10 cellular contexts compared by ENCODE assay signal in genomic region chr1:167628754-167629515, GRCh38. TPM values are rescaled to one million over a fixed set of nuclear protein-coding genes. Genes with fewer than 3 reads are reported as not detected.
DNase-seq lines count a peak whose midpoint lies in the region; ATAC-seq and TF ChIP-seq lines count a peak whose summit lies in the region.
"Had no signal": no experiment of that assay in that cellular context is flagged by ENCODE, and none has a peak within 500 bp of the region (broad histone marks: within the 10 kb centered on the region; RNA-seq: fewer than 3 reads in every experiment).

No MANE protein-coding gene starts in this region.

- H3K4me1 ChIP-seq in left lung, result peaks cover 6 to 59% of the 10 kb centered on the region in 2 donors
- H3K4me1 ChIP-seq in tibial artery, result peaks cover 0 to 35% (median 18%) of the 10 kb centered on the region in 4 donors

- intact Hi-C loops in activated CD8-positive, alpha-beta T cell treated with anti-CD3 and anti-CD28 coated beads for 36 hours (cut with micrococcal nuclease), result no loop called here
- intact Hi-C loops in left lung (cut with DNase I) (no loop called here), tibial artery (cut with DNase I; ENCODE audit: low total_unique reads) (no loop called here)

- H3K36me3 ChIP-seq in left lung, result no peaks in the 10 kb centered on the region
- no peaks in the 10 kb centered on the region for H3K36me3 ChIP-seq in tibial artery
- no peaks in the 10 kb centered on the region for H3K36me3 ChIP-seq in WERI-Rb-1

- peaks cover 57% of the 10 kb centered on the region for H3K4me1 Mint-ChIP-seq in activated T-cell treated with anti-CD3 and anti-CD28 coated beads, Interleukin-2, amount 50 U/mL, for 24 hours (ENCODE audit: low read depth)
- peaks cover 46% of the 10 kb centered on the region for H3K4me1 Mint-ChIP-seq in activated CD8-positive, alpha-beta T cell treated with anti-CD3 and anti-CD28 coated beads for 36 hours (ENCODE audit: low read depth)

- H3K9me3 ChIP-seq in left lung, result no peaks in the 10 kb centered on the region
- no peaks in the 10 kb centered on the region for H3K9me3 ChIP-seq in tibial artery
- no peaks in the 10 kb centered on the region for H3K9me3 ChIP-seq in WERI-Rb-1 (ENCODE audit: severe bottlenecking)

- H3K36me3 Mint-ChIP-seq in activated T-cell treated with anti-CD3 and anti-CD28 coated beads, Interleukin-2, amount 50 U/mL, for 24 hours (ENCODE audit: low read depth), result peaks cover 39% of the 10 kb centered on the region
- H3K36me3 Mint-ChIP-seq in activated CD8-positive, alpha-beta T cell treated with anti-CD3 and anti-CD28 coated beads for 36 hours (ENCODE audit: low read depth), result peaks cover 35% of the 10 kb centered on the region

- no peak for ATAC-seq in activated CD8-positive, alpha-beta T cell treated with anti-CD3 and anti-CD28 coated beads for 36 hours
- ATAC-seq in left lung (no peak), HG02885 (IDR thresholded peaks at IDR 0.05; ENCODE audit: poor library complexity, unreplicated experiment) (no peak), GM21447 (IDR thresholded peaks at IDR 0.05; ENCODE audit: unreplicated experiment) (no peak)

- TF ChIP-seq CTCF in activated CD8-positive, alpha-beta T cell treated with anti-CD3 and anti-CD28 coated beads for 36 hours (IDR thresholded peaks at IDR 0.05), result no peak
- TF ChIP-seq CTCF in left lung (IDR thresholded peaks at IDR 0.05) (no peak), tibial artery (IDR thresholded peaks at IDR 0.05) (no peak), WERI-Rb-1 (IDR thresholded peaks at IDR 0.05; ENCODE audit: low read depth, low read length) (no peak)

- DNase-seq in activated T-cell treated with anti-CD3 and anti-CD28 coated beads, Interleukin-2, amount 50 U/mL, for 24 hours, result peak; percentile 57
- DNase-seq in activated T-cell treated with anti-CD3 and anti-CD28 coated beads, Interleukin-2, amount 50 U/mL, for 1 hour, result no peak
- peak; percentile 30 for DNase-seq in activated CD8-positive, alpha-beta T cell treated with anti-CD3 and anti-CD28 coated beads for 36 hours
- DNase-seq in left lung (no peak), tibial artery (no peak), WERI-Rb-1 (no peak)
- DNase-seq: NCI-H1694 treated with DMSO at 0.1 percent for 48 hours had no signal

- no peaks in the 10 kb centered on the region for H3K9me3 Mint-ChIP-seq in activated T-cell treated with anti-CD3 and anti-CD28 coated beads, Interleukin-2, amount 50 U/mL, for 24 hours
- H3K9me3 Mint-ChIP-seq in activated CD8-positive, alpha-beta T cell treated with anti-CD3 and anti-CD28 coated beads for 36 hours, result peaks cover 7% of the 10 kb centered on the region

- H3K27ac Mint-ChIP-seq in activated T-cell treated with anti-CD3 and anti-CD28 coated beads, Interleukin-2, amount 50 U/mL, for 24 hours, result peak overlapping the region; percentile 95
- peak overlapping the region; percentile 95 for H3K27ac Mint-ChIP-seq in activated CD8-positive, alpha-beta T cell treated with anti-CD3 and anti-CD28 coated beads for 36 hours

- no peaks in the 10 kb centered on the region for H3K27me3 ChIP-seq in left lung
- no peaks in the 10 kb centered on the region for H3K27me3 ChIP-seq in tibial artery
- no peaks in the 10 kb centered on the region for H3K27me3 ChIP-seq in WERI-Rb-1 (ENCODE audit: insufficient read depth, low read depth, severe bottlenecking)

- peak overlapping the region; percentile 57 to 94 for H3K27ac ChIP-seq in left lung
- H3K27ac ChIP-seq in tibial artery, result peak overlapping the region; percentile 43 to 72
- H3K27ac ChIP-seq in WERI-Rb-1, result no peak overlapping the region

- peak overlapping the region; percentile 82 for H3K4me3 Mint-ChIP-seq in activated T-cell treated with anti-CD3 and anti-CD28 coated beads, Interleukin-2, amount 50 U/mL, for 24 hours
- H3K4me3 Mint-ChIP-seq in activated CD8-positive, alpha-beta T cell treated with anti-CD3 and anti-CD28 coated beads for 36 hours, result peak overlapping the region; percentile 89

- CTCF ChIA-PET in activated CD8-positive, alpha-beta T cell treated with anti-CD3 and anti-CD28 coated beads for 36 hours (lab: Charles Lee), result interaction anchor here (0.7 to 5.0 kb wide), 9 partner anchors 9 to 86 kb away, joined by 3 to 35 read pairs (median 7); no protein-coding TSS in a partner anchor

- H3K4me3 ChIP-seq in left lung (peak overlapping the region in 1 of 2 donors; percentile 69), tibial artery (peak overlapping the region; percentile 57 to 73), WERI-Rb-1 (ENCODE audit: low read depth, low read length) (no peak overlapping the region)

- POLR2A ChIA-PET in activated CD8-positive, alpha-beta T cell treated with anti-CD3 and anti-CD28 coated beads for 36 hours (lab: Charles Lee), result interaction anchor here (0.8 to 3.7 kb wide), 13 partner anchors 9 to 307 kb away, joined by 3 to 21 read pairs (median 3); no protein-coding TSS in a partner anchor

- no peaks in the 10 kb centered on the region for H3K27me3 Mint-ChIP-seq in activated T-cell treated with anti-CD3 and anti-CD28 coated beads, Interleukin-2, amount 50 U/mL, for 24 hours
- H3K27me3 Mint-ChIP-seq in activated CD8-positive, alpha-beta T cell treated with anti-CD3 and anti-CD28 coated beads for 36 hours, result no peaks in the 10 kb centered on the region

RNA-seq across cellular contexts. Expression of gene RCSD1, which starts 1.1 kb away (rescaled TPM):
- 10 to 100 TPM; 66.4 to 67.9 TPM for total RNA-seq in activated CD8-positive, alpha-beta T cell treated with anti-CD3 and anti-CD28 coated beads for 36 hours
- 10 to 100 TPM; 12.2 to 21.5 TPM for total RNA-seq in left lung
- total RNA-seq: smooth muscle cell had no signal

Comparison
In these comparisons a context has a peak if more than half of its experiments do, and no peak if none do; other contexts are left out.
1. DNase-seq: peak in activated T-cell treated with anti-CD3 and anti-CD28 coated beads, Interleukin-2, amount 50 U/mL, for 24 hours (single experiment) and activated CD8-positive, alpha-beta T cell treated with anti-CD3 and anti-CD28 coated beads for 36 hours (single experiment); none in activated T-cell treated with anti-CD3 and anti-CD28 coated beads, Interleukin-2, amount 50 U/mL, for 1 hour (single experiment), left lung (0 of 2), tibial artery (0 of 2) and WERI-Rb-1 (single experiment).